1 cellular context compared by ENCODE assay signal in genomic region chr1:238129677-238130076, GRCh38.
TF ChIP-seq lines count a peak whose summit lies in the region.

No MANE protein-coding gene starts in this region.

TF ChIP-seq in GM23338, 12 proteins besides CTCF, POLR2A, EP300 and RAD21 (continued from another document):
- no peak for TF ChIP-seq ZNF462 (CRISPR knock-in tag; IDR thresholded peaks at IDR 0.05)
